Comparison of ENCODE assay signal across 12 cellular contexts in the genomic region with DNA sequence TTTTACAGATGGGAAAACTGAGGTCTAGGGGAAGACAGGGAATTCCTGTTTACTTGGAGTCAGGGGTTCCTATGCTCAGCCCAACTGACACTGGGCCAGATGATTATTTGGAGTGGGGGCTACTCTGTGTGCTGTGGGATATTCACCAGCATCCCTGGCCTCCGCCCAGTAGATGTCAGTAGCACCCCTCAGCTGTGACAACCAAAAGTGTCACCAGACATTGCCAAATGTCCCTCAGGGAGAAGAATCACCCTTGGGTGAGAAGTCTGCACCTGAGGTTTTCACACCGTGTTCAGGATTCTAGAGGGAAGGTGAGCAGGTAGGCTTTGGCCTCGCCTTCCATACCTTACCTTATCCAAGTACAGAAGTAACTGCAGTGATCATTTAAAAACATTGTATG. TPM values are rescaled to one million over a fixed set of nuclear protein-coding genes. Genes with fewer than 3 reads are reported as not detected.
DNase-seq lines count a peak whose midpoint lies in the region; ATAC-seq and TF ChIP-seq lines count a peak whose summit lies in the region.
"Had no signal": no experiment of that assay in that cellular context is flagged by ENCODE, and none has a peak within 500 bp of the region (broad histone marks: within the 10 kb centered on the region; RNA-seq: fewer than 3 reads in every experiment).

No MANE protein-coding gene starts in this region.

- no peaks in the 10 kb centered on the region for H3K27me3 Mint-ChIP-seq in activated naive CD4-positive, alpha-beta T cell treated with anti-CD3 and anti-CD28 coated beads, Interleukin-2, amount 10 ng/mL, durations not matched to agents 7 days and 5 days
- H3K27me3 Mint-ChIP-seq in activated naive CD8-positive, alpha-beta T cell treated with anti-CD3 and anti-CD28 coated beads, Interleukin-2, amount 50 U/mL, for 24 hours, result no peaks in the 10 kb centered on the region
- H3K27me3 Mint-ChIP-seq in CD4-positive, alpha-beta T cell, result no peaks in the 10 kb centered on the region
- H3K27me3 Mint-ChIP-seq: CD4-positive, alpha-beta memory T cell had no signal

- H3K27ac ChIP-seq in CD4-positive, alpha-beta T cell (ENCODE audit: low read depth, low read length), result no peak overlapping the region
- H3K27ac ChIP-seq: sigmoid colon had no signal

- no peaks in the 10 kb centered on the region for H3K9me3 ChIP-seq in CD4-positive, alpha-beta T cell (ENCODE audit: control insufficient read depth, low read length)
- H3K9me3 ChIP-seq: sigmoid colon had no signal

- CTCF ChIA-PET in activated naive CD4-positive, alpha-beta T cell treated with anti-CD3 and anti-CD28 coated beads, Interleukin-2, amount 10 ng/mL, durations not matched to agents 7 days and 5 days (lab: Charles Lee), result interaction anchor here (1.3 kb wide), 1 partner anchor 1243 kb away, joined by 3 read pairs; no protein-coding TSS in a partner anchor
- CTCF ChIA-PET in CD4-positive, alpha-beta T cell (lab: Charles Lee), result no interaction called here

- intact Hi-C loops in posterior vena cava (cut with DNase I), result no loop called here
- intact Hi-C loops in CD4-positive, alpha-beta T cell (cut with DNase I, micrococcal nuclease), result no loop called here

- POLR2A ChIA-PET in CD4-positive, alpha-beta T cell (lab: Charles Lee), result interaction anchor here (0.7 kb wide), 1 partner anchor 34 kb away, joined by 3 read pairs; no protein-coding TSS in a partner anchor

- no peak for ATAC-seq in activated naive CD8-positive, alpha-beta T cell treated with anti-CD3 and anti-CD28 coated beads, Interleukin-2, amount 50 U/mL, for 24 hours
- ATAC-seq in stimulated activated effector memory CD8-positive, alpha-beta T cell treated with anti-CD3 and anti-CD28 coated beads, Interleukin-12 subunit alpha, Interleukin-12 subunit beta, amount 100 ng/mL, for 72 hours, result peak; percentile 39
- no peak for ATAC-seq in CD4-positive, alpha-beta T cell (ENCODE audit: poor library complexity)

- TF ChIP-seq CTCF in CD4-positive, alpha-beta T cell (IDR thresholded peaks at IDR 0.05), result no peak

- no peaks in the 10 kb centered on the region for H3K4me1 Mint-ChIP-seq in activated naive CD4-positive, alpha-beta T cell treated with anti-CD3 and anti-CD28 coated beads, Interleukin-2, amount 10 ng/mL, durations not matched to agents 7 days and 5 days
- H3K4me1 Mint-ChIP-seq in activated naive CD8-positive, alpha-beta T cell treated with anti-CD3 and anti-CD28 coated beads, Interleukin-2, amount 50 U/mL, for 24 hours, result no peaks in the 10 kb centered on the region
- H3K4me1 Mint-ChIP-seq in stimulated activated effector memory CD8-positive, alpha-beta T cell treated with anti-CD3 and anti-CD28 coated beads, Interleukin-12 subunit alpha, Interleukin-12 subunit beta, amount 100 ng/mL, for 72 hours, result no peaks in the 10 kb centered on the region
- H3K4me1 Mint-ChIP-seq in CD4-positive, alpha-beta T cell (ENCODE audit: low read depth), result no peaks in the 10 kb centered on the region
- H3K4me1 Mint-ChIP-seq: CD4-positive, alpha-beta memory T cell had no signal

- H3K36me3 Mint-ChIP-seq in activated naive CD4-positive, alpha-beta T cell treated with anti-CD3 and anti-CD28 coated beads, Interleukin-2, amount 10 ng/mL, durations not matched to agents 7 days and 5 days, result no peaks in the 10 kb centered on the region
- H3K36me3 Mint-ChIP-seq in activated naive CD8-positive, alpha-beta T cell treated with anti-CD3 and anti-CD28 coated beads, Interleukin-2, amount 50 U/mL, for 24 hours (ENCODE audit: low read depth), result no peaks in the 10 kb centered on the region
- H3K36me3 Mint-ChIP-seq in stimulated activated effector memory CD8-positive, alpha-beta T cell treated with anti-CD3 and anti-CD28 coated beads, Interleukin-12 subunit alpha, Interleukin-12 subunit beta, amount 100 ng/mL, for 72 hours, result no peaks in the 10 kb centered on the region
- peaks cover 5% of the 10 kb centered on the region for H3K36me3 Mint-ChIP-seq in CD4-positive, alpha-beta T cell (ENCODE audit: low read depth)

- no peaks in the 10 kb centered on the region for H3K27me3 ChIP-seq in CD4-positive, alpha-beta T cell (ENCODE audit: control insufficient read depth, insufficient read depth, low read length)
- H3K27me3 ChIP-seq: sigmoid colon had no signal

- no peak overlapping the region for H3K4me3 Mint-ChIP-seq in activated naive CD4-positive, alpha-beta T cell treated with anti-CD3 and anti-CD28 coated beads, Interleukin-2, amount 10 ng/mL, durations not matched to agents 7 days and 5 days
- no peak overlapping the region for H3K4me3 Mint-ChIP-seq in activated naive CD8-positive, alpha-beta T cell treated with anti-CD3 and anti-CD28 coated beads, Interleukin-2, amount 50 U/mL, for 24 hours
- H3K4me3 Mint-ChIP-seq in stimulated activated effector memory CD8-positive, alpha-beta T cell treated with anti-CD3 and anti-CD28 coated beads, Interleukin-12 subunit alpha, Interleukin-12 subunit beta, amount 100 ng/mL, for 72 hours, result no peak overlapping the region
- no peak overlapping the region for H3K4me3 Mint-ChIP-seq in CD4-positive, alpha-beta T cell

- H3K9me3 Mint-ChIP-seq in activated naive CD4-positive, alpha-beta T cell treated with anti-CD3 and anti-CD28 coated beads, Interleukin-2, amount 10 ng/mL, durations not matched to agents 7 days and 5 days, result no peaks in the 10 kb centered on the region
- no peaks in the 10 kb centered on the region for H3K9me3 Mint-ChIP-seq in activated naive CD8-positive, alpha-beta T cell treated with anti-CD3 and anti-CD28 coated beads, Interleukin-2, amount 50 U/mL, for 24 hours
- H3K9me3 Mint-ChIP-seq in stimulated activated effector memory CD8-positive, alpha-beta T cell treated with anti-CD3 and anti-CD28 coated beads, Interleukin-12 subunit alpha, Interleukin-12 subunit beta, amount 100 ng/mL, for 72 hours, result no peaks in the 10 kb centered on the region
- no peaks in the 10 kb centered on the region for H3K9me3 Mint-ChIP-seq in CD4-positive, alpha-beta T cell
- H3K9me3 Mint-ChIP-seq: CD4-positive, alpha-beta memory T cell had no signal

- peak; percentile 41 for DNase-seq in activated naive CD4-positive, alpha-beta T cell treated with anti-CD3 and anti-CD28 coated beads, Interleukin-2, amount 10 ng/mL, durations not matched to agents 7 days and 5 days
- DNase-seq in activated naive CD4-positive, alpha-beta T cell treated with Interleukin-2 at 50 U/mL for 16 hours, result no peak
- DNase-seq in M059J (ENCODE audit: low read depth) (peak; percentile 21), posterior vena cava (ENCODE audit: low spot score) (no peak)
- DNase-seq in activated naive CD8-positive, alpha-beta T cell treated with anti-CD3 and anti-CD28 coated beads, Interleukin-2, amount 50 U/mL, for 24 hours, result peak; percentile 7
- no peak for DNase-seq in stimulated activated effector memory CD8-positive, alpha-beta T cell treated with anti-CD3 and anti-CD28 coated beads, Interleukin-12 subunit alpha, Interleukin-12 subunit beta, amount 100 ng/mL, for 72 hours (ENCODE audit: low spot score in 2 of 2)
- no peak for DNase-seq in CD4-positive, alpha-beta T cell
- DNase-seq in activated naive CD4-positive, alpha-beta T cell (lab: John Stamatoyannopoulos, UW), result no peak
- DNase-seq: activated CD4-positive, alpha-beta T cell treated with anti-CD3 and anti-CD28 coated beads, Interleukin-2, amount 50 U/mL, for 1 hour; CD4-positive, alpha-beta memory T cell; hypothalamus; sigmoid colon had no signal

- no peak overlapping the region for H3K27ac Mint-ChIP-seq in activated naive CD4-positive, alpha-beta T cell treated with anti-CD3 and anti-CD28 coated beads, Interleukin-2, amount 10 ng/mL, durations not matched to agents 7 days and 5 days
- H3K27ac Mint-ChIP-seq in activated naive CD8-positive, alpha-beta T cell treated with anti-CD3 and anti-CD28 coated beads, Interleukin-2, amount 50 U/mL, for 24 hours, result no peak overlapping the region
- no peak overlapping the region for H3K27ac Mint-ChIP-seq in stimulated activated effector memory CD8-positive, alpha-beta T cell treated with anti-CD3 and anti-CD28 coated beads, Interleukin-12 subunit alpha, Interleukin-12 subunit beta, amount 100 ng/mL, for 72 hours
- no peak overlapping the region for H3K27ac Mint-ChIP-seq in CD4-positive, alpha-beta T cell

RNA-seq across cellular contexts. Expression of a gene that starts 27.6 kb away (rescaled TPM):
- 0.15 and 0.81 TPM in 2 replicates for total RNA-seq in M059J (2014; rRNA removed; shearing (Covaris generic))
- 1 to 10 TPM in 1 of 2 donors, under 1 TPM in 1; 0.52 to 2.1 TPM for total RNA-seq in posterior vena cava
- 1 to 10 TPM in 1 of 2 experiments, under 1 TPM in 1; 0.75 to 1.1 TPM for total RNA-seq in CD4-positive, alpha-beta T cell

RNA-seq across cellular contexts. Expression of a gene that starts 45.7 kb away (rescaled TPM):
- total RNA-seq in M059J (2014; rRNA removed; shearing (Covaris generic)), result 6.3 and 7.3 TPM in 2 replicates
- 10 to 100 TPM in 1 of 2 donors, 1 to 10 TPM in 1; 8.2 to 11.2 TPM for total RNA-seq in posterior vena cava
- 10 to 100 TPM; 23.1 to 23.7 TPM for total RNA-seq in CD4-positive, alpha-beta T cell

RNA-seq across cellular contexts. Expression of a gene that starts 45.8 kb away (rescaled TPM):
- total RNA-seq in M059J (2014; rRNA removed; shearing (Covaris generic)), result 7.6 and 8.7 TPM in 2 replicates
- total RNA-seq in posterior vena cava, result 1 to 10 TPM; 7.2 to 9.2 TPM
- total RNA-seq in CD4-positive, alpha-beta T cell, result 1 to 10 TPM; 5.1 to 5.4 TPM

RNA-seq across cellular contexts. Expression of a gene that starts 52.4 kb away (rescaled TPM):
- total RNA-seq in M059J (2014; rRNA removed; shearing (Covaris generic)), result 0.79 and 1.2 TPM in 2 replicates
- total RNA-seq in posterior vena cava, result 1 to 10 TPM in 1 of 2 donors, under 1 TPM in 1; 0.97 to 3.1 TPM
- 1 to 10 TPM; 4.4 to 4.6 TPM for total RNA-seq in CD4-positive, alpha-beta T cell

Comparison
In these comparisons a context has a peak if more than half of its experiments do, and no peak if none do; other contexts are left out.
1. DNase-seq: peak in activated naive CD4-positive, alpha-beta T cell treated with anti-CD3 and anti-CD28 coated beads, Interleukin-2, amount 10 ng/mL, durations not matched to agents 7 days and 5 days (single experiment), M059J (single experiment) and activated naive CD8-positive, alpha-beta T cell treated with anti-CD3 and anti-CD28 coated beads, Interleukin-2, amount 50 U/mL, for 24 hours (single experiment); none in activated naive CD4-positive, alpha-beta T cell treated with Interleukin-2 at 50 U/mL for 16 hours (single experiment), stimulated activated effector memory CD8-positive, alpha-beta T cell treated with anti-CD3 and anti-CD28 coated beads, Interleukin-12 subunit alpha, Interleukin-12 subunit beta, amount 100 ng/mL, for 72 hours (0 of 2), posterior vena cava (single experiment), CD4-positive, alpha-beta T cell (0 of 10) and activated naive CD4-positive, alpha-beta T cell (0 of 4).